ENCODE assay signal across 1 cellular context in the genomic region with DNA sequence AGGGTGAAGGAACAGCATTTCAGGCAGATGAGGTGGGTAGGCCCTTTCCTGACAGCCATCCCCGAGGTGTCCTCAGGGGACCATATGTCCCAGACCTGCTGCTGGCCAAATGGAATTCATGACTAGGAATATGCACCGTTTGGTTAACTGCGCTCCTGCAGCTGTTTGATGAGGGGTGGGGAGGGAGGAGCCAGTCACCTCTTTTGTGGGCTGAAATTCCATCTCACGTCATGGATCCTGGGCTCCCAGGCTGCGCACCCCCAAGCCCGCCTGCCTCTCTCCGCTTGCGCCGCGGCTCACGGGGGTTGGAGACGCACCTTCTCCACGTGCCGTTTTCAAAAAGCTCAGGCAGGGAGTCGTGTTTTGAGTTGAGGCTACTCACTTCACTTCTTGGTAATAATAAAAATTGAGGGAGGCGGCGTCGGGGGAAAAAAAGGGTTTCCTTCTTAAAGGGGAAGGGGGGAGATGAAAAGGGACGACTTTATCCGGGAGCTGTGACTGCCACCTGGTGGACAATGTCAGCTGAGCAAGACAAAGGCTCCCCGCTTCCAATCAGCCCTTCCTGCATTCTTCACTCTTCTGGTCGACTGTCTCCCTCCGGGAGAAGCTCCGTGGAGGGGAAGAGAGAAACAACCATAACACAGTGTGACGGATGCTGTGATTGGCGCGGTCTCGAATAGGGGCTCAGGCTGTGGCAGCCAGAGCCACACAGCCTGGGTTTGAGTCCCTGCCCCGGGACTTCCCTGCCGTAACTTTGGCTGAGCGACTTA.
A peak's percentile ranks its signal among the peaks of the same experiment; 100 is the strongest.
TF ChIP-seq lines count a peak whose summit lies in the region.

No MANE protein-coding gene starts in this region.

TF ChIP-seq in WTC11, 78 proteins besides CTCF, POLR2A, EP300 and RAD21 (continued from another document):
- TF ChIP-seq, protein P1, sequence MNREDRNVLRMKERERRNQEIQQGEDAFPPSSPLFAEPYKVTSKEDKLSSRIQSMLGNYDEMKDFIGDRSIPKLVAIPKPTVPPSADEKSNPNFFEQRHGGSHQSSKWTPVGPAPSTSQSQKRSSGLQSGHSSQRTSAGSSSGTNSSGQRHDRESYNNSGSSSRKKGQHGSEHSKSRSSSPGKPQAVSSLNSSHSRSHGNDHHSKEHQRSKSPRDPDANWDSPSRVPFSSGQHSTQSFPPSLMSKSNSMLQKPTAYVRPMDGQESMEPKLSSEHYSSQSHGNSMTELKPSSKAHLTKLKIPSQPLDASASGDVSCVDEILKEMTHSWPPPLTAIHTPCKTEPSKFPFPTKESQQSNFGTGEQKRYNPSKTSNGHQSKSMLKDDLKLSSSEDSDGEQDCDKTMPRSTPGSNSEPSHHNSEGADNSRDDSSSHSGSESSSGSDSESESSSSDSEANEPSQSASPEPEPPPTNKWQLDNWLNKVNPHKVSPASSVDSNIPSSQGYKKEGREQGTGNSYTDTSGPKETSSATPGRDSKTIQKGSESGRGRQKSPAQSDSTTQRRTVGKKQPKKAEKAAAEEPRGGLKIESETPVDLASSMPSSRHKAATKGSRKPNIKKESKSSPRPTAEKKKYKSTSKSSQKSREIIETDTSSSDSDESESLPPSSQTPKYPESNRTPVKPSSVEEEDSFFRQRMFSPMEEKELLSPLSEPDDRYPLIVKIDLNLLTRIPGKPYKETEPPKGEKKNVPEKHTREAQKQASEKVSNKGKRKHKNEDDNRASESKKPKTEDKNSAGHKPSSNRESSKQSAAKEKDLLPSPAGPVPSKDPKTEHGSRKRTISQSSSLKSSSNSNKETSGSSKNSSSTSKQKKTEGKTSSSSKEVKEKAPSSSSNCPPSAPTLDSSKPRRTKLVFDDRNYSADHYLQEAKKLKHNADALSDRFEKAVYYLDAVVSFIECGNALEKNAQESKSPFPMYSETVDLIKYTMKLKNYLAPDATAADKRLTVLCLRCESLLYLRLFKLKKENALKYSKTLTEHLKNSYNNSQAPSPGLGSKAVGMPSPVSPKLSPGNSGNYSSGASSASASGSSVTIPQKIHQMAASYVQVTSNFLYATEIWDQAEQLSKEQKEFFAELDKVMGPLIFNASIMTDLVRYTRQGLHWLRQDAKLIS (CRISPR knock-in tag; IDR thresholded peaks at IDR 0.05; ENCODE audit: borderline replicate concordance), result 0 out of 2 replicates have a peak, but pooled peaks have one; percentile 23
- TF ChIP-seq FOXP1 (CRISPR knock-in tag; IDR thresholded peaks at IDR 0.05; ENCODE audit: borderline replicate concordance) (0 out of 2 replicates have a peak, but pooled peaks have one; percentile 14), MXD4 (CRISPR knock-in tag; IDR thresholded peaks at IDR 0.05; ENCODE audit: borderline replicate concordance) (no peak), TEAD1 (CRISPR knock-in tag; IDR thresholded peaks at IDR 0.05) (peak; percentile 67; the same call in 1 of the 2 replicates), ZNF121 (CRISPR knock-in tag; IDR thresholded peaks at IDR 0.05) (no peak)
- TF ChIP-seq, protein P2, sequence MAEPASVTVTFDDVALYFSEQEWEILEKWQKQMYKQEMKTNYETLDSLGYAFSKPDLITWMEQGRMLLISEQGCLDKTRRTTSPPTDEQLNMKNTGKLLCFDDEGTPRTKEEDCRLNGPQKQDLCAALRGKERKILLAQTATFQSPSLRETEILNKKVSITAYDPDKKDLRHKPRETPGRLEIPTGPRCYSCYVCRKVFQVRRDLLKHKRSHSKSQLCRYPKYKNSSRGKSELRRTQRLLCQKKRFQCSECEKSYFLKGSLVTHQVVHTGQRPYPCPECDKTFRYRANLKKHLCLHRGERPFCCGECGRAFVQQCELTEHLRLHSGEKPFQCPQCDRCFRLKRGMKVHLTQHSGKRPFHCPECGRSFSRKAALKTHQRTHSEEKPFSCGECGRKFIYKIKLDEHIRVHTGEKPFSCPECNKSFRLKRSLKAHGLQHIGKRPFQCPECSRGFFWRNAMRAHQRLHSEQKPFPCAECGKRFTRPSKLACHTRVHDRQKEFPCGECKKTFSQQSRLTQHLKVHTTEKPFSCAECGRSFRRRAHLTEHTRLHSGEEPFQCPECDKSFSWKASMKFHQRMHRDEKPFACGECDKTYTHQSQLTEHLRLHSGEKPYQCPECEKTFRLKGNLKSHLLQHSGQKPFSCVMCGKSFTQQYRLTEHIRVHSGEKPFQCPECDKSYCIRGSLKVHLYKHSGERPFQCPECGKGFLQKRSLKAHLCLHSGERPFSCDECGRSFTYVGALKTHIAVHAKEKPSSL (CRISPR knock-in tag; conservative IDR thresholded peaks at IDR 0.05), result no peak
